ENCODE assay signal across 8 cellular contexts in the genomic region with DNA sequence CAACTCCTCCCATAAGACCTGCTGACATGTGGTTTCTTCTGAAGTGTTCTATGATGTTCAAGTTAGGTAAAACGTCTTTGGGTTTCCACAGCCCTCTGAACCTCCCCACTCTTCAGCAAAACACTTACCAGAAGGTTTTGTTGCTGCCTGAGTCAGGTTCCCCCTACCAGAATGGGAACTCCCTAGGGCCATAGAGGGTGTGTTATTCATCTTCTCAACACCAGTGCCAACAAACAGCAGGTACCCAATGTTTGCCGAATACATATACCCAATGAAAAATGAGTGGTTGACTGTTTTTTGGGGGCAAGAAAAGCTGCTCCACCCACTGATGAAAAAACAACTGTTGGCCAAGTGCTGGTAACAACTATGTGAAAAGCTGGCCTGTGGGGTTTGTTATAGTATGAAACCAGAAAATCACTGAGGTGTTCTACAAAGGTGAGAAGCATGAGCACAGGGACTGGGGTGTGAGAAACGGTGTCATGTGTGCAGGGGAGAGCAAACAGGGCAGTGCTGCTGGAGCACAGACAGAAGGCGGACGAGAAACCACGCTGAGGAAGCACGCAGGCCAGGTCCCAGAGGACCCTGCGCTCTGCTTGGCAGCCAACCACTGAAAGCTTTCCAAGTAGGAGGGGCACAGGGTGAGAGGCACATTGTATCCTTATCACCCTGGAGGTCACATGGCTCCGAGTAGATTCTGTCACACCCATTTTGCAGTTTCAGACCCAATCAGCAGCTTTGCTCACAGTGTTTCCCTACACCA. TPM values are rescaled to one million over a fixed set of nuclear protein-coding genes. Genes with fewer than 3 reads are reported as not detected.
DNase-seq lines count a peak whose midpoint lies in the region; ATAC-seq and TF ChIP-seq lines count a peak whose summit lies in the region.

No MANE protein-coding gene starts in this region.

- H3K9me2 ChIP-seq in MM.1S (replicated peaks; ENCODE audit: insufficient read depth, low read length), result no peaks in the 10 kb centered on the region

- CTCF ChIA-PET in activated naive CD4-positive, alpha-beta T cell treated with anti-CD3 and anti-CD28 coated beads for 36 hours (lab: Charles Lee), result interaction anchor here (0.6 to 0.9 kb wide), 3 partner anchors 29 to 45 kb away, joined by 3 to 4 read pairs (median 3); a partner anchor contains a TSS
- CTCF ChIA-PET in naive thymus-derived CD4-positive, alpha-beta T cell (lab: Charles Lee), result interaction anchor here (0.9 to 1.5 kb wide), 3 partner anchors 9 to 122 kb away, joined by 3 to 4 read pairs (median 4); a partner anchor contains a TSS

- WGBS in H9 (ENCODE audit: extremely low coverage, insufficient read length, low lambda C conversion rate), result no CpG with 5 or more reads among the region's 9 CpGs

- peaks cover 0 to 2% of the 10 kb centered on the region in 2 experiments; a peak in 1 of 5 replicates for H3K9me3 Mint-ChIP-seq in H9
- H3K9me3 Mint-ChIP-seq in activated naive CD4-positive, alpha-beta T cell treated with anti-CD3 and anti-CD28 coated beads for 36 hours, result peaks cover 2% of the 10 kb centered on the region
- H3K9me3 Mint-ChIP-seq in naive thymus-derived CD4-positive, alpha-beta T cell, result peaks cover 0 to 4% (median 0%) of the 10 kb centered on the region in 11 donors

- H3K79me1 ChIP-seq in H9 (ENCODE audit: insufficient read depth, low read depth, low read length, poor library complexity, severe bottlenecking), result no peaks in the 10 kb centered on the region

- H2AFZ ChIP-seq in H9 (ENCODE audit: low read length) (no peak overlapping the region), MM.1S (ENCODE audit: low read length) (no peak overlapping the region)

- peak; percentile 29 for DNase-seq in H9
- peak; percentile 56 for DNase-seq in NCI-H2029 treated with DMSO at 0.1 percent for 48 hours (lab: John Stamatoyannopoulos, UW)
- peak; percentile 76 for DNase-seq in activated naive CD4-positive, alpha-beta T cell treated with anti-CD3 and anti-CD28 coated beads for 36 hours
- DNase-seq in naive thymus-derived CD4-positive, alpha-beta T cell, result peak in 8 of 9 donors; percentile 10 to 91 (median 78)
- no peak for DNase-seq in A172 (ENCODE audit: low spot score)
- DNase-seq in MM.1S, result no peak
- no peak for DNase-seq in EL

- H3K4me2 ChIP-seq in H9 (ENCODE audit: insufficient read depth, insufficient read length, low read length), result no peak overlapping the region
- H3K4me2 ChIP-seq in MM.1S (ENCODE audit: low read depth, low read length), result no peak overlapping the region

- intact Hi-C loops in activated naive CD4-positive, alpha-beta T cell treated with anti-CD3 and anti-CD28 coated beads for 36 hours (cut with micrococcal nuclease), result loop anchor here (1.0 to 2.0 kb wide), 5 partner anchors 13 to 693 kb away; a partner anchor contains a TSS
- intact Hi-C loops in naive thymus-derived CD4-positive, alpha-beta T cell (cut with micrococcal nuclease), result loop anchor here (1.0 kb wide), 3 partner anchors 9 to 122 kb away; a partner anchor contains a TSS

- no peak overlapping the region for H2BK5ac ChIP-seq in H9 (ENCODE audit: insufficient read length, low read length)

- peaks cover 0 to 5% of the 10 kb centered on the region in 2 experiments; a peak in 1 of 4 replicates for H3K4me1 Mint-ChIP-seq in H9
- H3K4me1 Mint-ChIP-seq in activated naive CD4-positive, alpha-beta T cell treated with anti-CD3 and anti-CD28 coated beads for 36 hours (ENCODE audit: low read depth), result peaks cover 57% of the 10 kb centered on the region
- H3K4me1 Mint-ChIP-seq in naive thymus-derived CD4-positive, alpha-beta T cell, result peaks cover 35 to 77% (median 74%) of the 10 kb centered on the region in 7 donors

- H4K91ac ChIP-seq in H9 (ENCODE audit: insufficient read length, low read depth, low read length), result no peak overlapping the region

- no peak overlapping the region for H2BK120ac ChIP-seq in H9 (ENCODE audit: low read depth, low read length, poor library complexity, severe bottlenecking)

- H3K9ac ChIP-seq in H9 (ENCODE audit: extremely low read depth, insufficient read length, low read length) (no peak overlapping the region), MM.1S (ENCODE audit: low read length) (no peak overlapping the region)

- H3K9me3 ChIP-seq in H9 (ENCODE audit: control insufficient read depth, low read depth, low read length) (no peaks in the 10 kb centered on the region), MM.1S (replicated peaks; ENCODE audit: insufficient read depth, low read length) (no peaks in the 10 kb centered on the region)
- H3K9me3 ChIP-seq in naive thymus-derived CD4-positive, alpha-beta T cell (ENCODE audit: control insufficient read depth in 2 of 3, low read length in 3 of 3), result no peaks in the 10 kb centered on the region

- H4K8ac ChIP-seq in H9 (replicated peaks; ENCODE audit: insufficient read length, low read depth, low read length), result no peak overlapping the region

- H4K20me1 ChIP-seq in H9 (ENCODE audit: control insufficient read depth, insufficient read depth, insufficient read length) (no peaks in the 10 kb centered on the region), MM.1S (ENCODE audit: insufficient read depth, low read length) (no peaks in the 10 kb centered on the region)

- H3K18ac ChIP-seq in H9 (ENCODE audit: insufficient read length, low read depth, low read length), result no peak overlapping the region

- H2BK12ac ChIP-seq in H9 (ENCODE audit: insufficient read length, low read depth, low read length), result no peak overlapping the region

- no peak overlapping the region for H3T11ph ChIP-seq in H9 (ENCODE audit: low read length)

- no peak overlapping the region for H3K56ac ChIP-seq in H9 (ENCODE audit: insufficient read length, low read depth, low read length)

- no peak overlapping the region for H4K5ac ChIP-seq in H9 (ENCODE audit: insufficient read length, low read depth, low read length)

- H3K27ac ChIP-seq in H9 (ENCODE audit: insufficient read length, low read depth, low read length) (no peak overlapping the region), MM.1S (ENCODE audit: low read length) (no peak overlapping the region)
- peak overlapping the region; percentile 70 for H3K27ac ChIP-seq in naive thymus-derived CD4-positive, alpha-beta T cell (ENCODE audit: low read depth, low read length)

- H2BK15ac ChIP-seq in H9 (ENCODE audit: low read depth, low read length), result no peak overlapping the region

- H3K36me3 ChIP-seq in naive thymus-derived CD4-positive, alpha-beta T cell (ENCODE audit: control insufficient read depth in 2 of 3, insufficient read depth in 3 of 3, low read length in 3 of 3), result peaks cover 0 to 4% (median 0%) of the 10 kb centered on the region in 3 experiments
- peaks cover 3% of the 10 kb centered on the region; the same call in 1 of the 2 replicates for H3K36me3 ChIP-seq in MM.1S (replicated peaks; ENCODE audit: insufficient read depth, low read length)

- no peaks in the 10 kb centered on the region for H3F3A ChIP-seq in MM.1S (ENCODE audit: insufficient read depth, low read length)

- H3K4me3 ChIP-seq in naive thymus-derived CD4-positive, alpha-beta T cell (ENCODE audit: low read length), result peak overlapping the region; percentile 31
- no peak overlapping the region for H3K4me3 ChIP-seq in MM.1S (ENCODE audit: low read length)

- peak overlapping the region in 1 of 3 experiments; percentile 19; a peak in 2 of 7 replicates for H3K27ac Mint-ChIP-seq in H9
- H3K27ac Mint-ChIP-seq in activated naive CD4-positive, alpha-beta T cell treated with anti-CD3 and anti-CD28 coated beads for 36 hours, result peak overlapping the region; percentile 88
- peak overlapping the region; percentile 86 to 99 (median 96) for H3K27ac Mint-ChIP-seq in naive thymus-derived CD4-positive, alpha-beta T cell

- no peaks in the 10 kb centered on the region for H3K27me3 Mint-ChIP-seq in H9 (ENCODE audit: low read depth)
- H3K27me3 Mint-ChIP-seq in activated naive CD4-positive, alpha-beta T cell treated with anti-CD3 and anti-CD28 coated beads for 36 hours (ENCODE audit: low read depth), result no peaks in the 10 kb centered on the region
- no peaks in the 10 kb centered on the region for H3K27me3 Mint-ChIP-seq in naive thymus-derived CD4-positive, alpha-beta T cell

- H3K4ac ChIP-seq in H9 (ENCODE audit: low read depth, low read length), result no peak overlapping the region

- no peaks in the 10 kb centered on the region for H3K4me1 ChIP-seq in H9 (ENCODE audit: insufficient read depth, low read length)
- peaks cover 31 to 40% of the 10 kb centered on the region in 2 donors for H3K4me1 ChIP-seq in naive thymus-derived CD4-positive, alpha-beta T cell (ENCODE audit: control insufficient read depth in 2 of 2, insufficient read depth in 2 of 2, low read length in 2 of 2)
- H3K4me1 ChIP-seq in MM.1S (ENCODE audit: low read length), result no peaks in the 10 kb centered on the region; the same call in 1 of the 2 replicates

- no peak overlapping the region for H3K23ac ChIP-seq in H9 (ENCODE audit: insufficient read length, low read depth, low read length)

- no peak overlapping the region for H2BK20ac ChIP-seq in H9 (ENCODE audit: low read depth, low read length, poor library complexity, severe bottlenecking)

- H3K4me3 Mint-ChIP-seq in H9, result no peak overlapping the region
- H3K4me3 Mint-ChIP-seq in activated naive CD4-positive, alpha-beta T cell treated with anti-CD3 and anti-CD28 coated beads for 36 hours, result peak overlapping the region; percentile 47
- peak overlapping the region; percentile 53 to 89 (median 80) for H3K4me3 Mint-ChIP-seq in naive thymus-derived CD4-positive, alpha-beta T cell

- H3K79me2 ChIP-seq in H9 (ENCODE audit: insufficient read depth, low read length) (no peaks in the 10 kb centered on the region), MM.1S (ENCODE audit: low read length) (peaks cover 71% of the 10 kb centered on the region)

- no peak overlapping the region for H2AK5ac ChIP-seq in H9 (ENCODE audit: insufficient read length, low read length)

- no peak overlapping the region for H3K14ac ChIP-seq in H9 (ENCODE audit: insufficient read depth, low read length)

- POLR2A ChIA-PET in naive thymus-derived CD4-positive, alpha-beta T cell (lab: Charles Lee), result interaction anchor here (0.9 to 3.6 kb wide), 3 partner anchors 23 to 42 kb away, joined by 3 to 19 read pairs (median 3); a partner anchor contains a TSS

- peaks cover 4 to 9% (median 4%) of the 10 kb centered on the region in 3 experiments; a peak in 4 of 7 replicates for H3K36me3 Mint-ChIP-seq in H9 (ENCODE audit: insufficient read depth in 1 of 3, low read depth in 3 of 3)
- peaks cover 15% of the 10 kb centered on the region for H3K36me3 Mint-ChIP-seq in activated naive CD4-positive, alpha-beta T cell treated with anti-CD3 and anti-CD28 coated beads for 36 hours (ENCODE audit: low read depth)
- peaks cover 1 to 35% (median 25%) of the 10 kb centered on the region in 5 donors for H3K36me3 Mint-ChIP-seq in naive thymus-derived CD4-positive, alpha-beta T cell

- H3K27me3 ChIP-seq in H9 (ENCODE audit: insufficient read depth, low read length) (no peaks in the 10 kb centered on the region), MM.1S (replicated peaks; ENCODE audit: insufficient read depth, low read length) (no peaks in the 10 kb centered on the region)
- H3K27me3 ChIP-seq in naive thymus-derived CD4-positive, alpha-beta T cell (ENCODE audit: control insufficient read depth in 2 of 2, insufficient read depth in 2 of 2, low read length in 2 of 2), result no peaks in the 10 kb centered on the region

- no peak for TF ChIP-seq CTCF in H9 (conservative IDR thresholded peaks at IDR 0.05)
- no peak for TF ChIP-seq CTCF in MM.1S (IDR thresholded peaks at IDR 0.05; ENCODE audit: low read length)

- peak; percentile 94 for ATAC-seq in GM18498 (IDR thresholded peaks at IDR 0.05; ENCODE audit: unreplicated experiment)
- ATAC-seq in naive thymus-derived CD4-positive, alpha-beta T cell, result peak; percentile 92

- H3K23me2 ChIP-seq in H9 (ENCODE audit: insufficient read length, low read depth, low read length, poor library complexity, severe bottlenecking), result no peaks in the 10 kb centered on the region

RNA-seq across cellular contexts. Expression of a gene that starts 28.8 kb away (rescaled TPM):
- total RNA-seq in H9 (2021), result 5.1 and 5.7 TPM in 2 replicates
- total RNA-seq in activated naive CD4-positive, alpha-beta T cell treated with anti-CD3 and anti-CD28 coated beads for 36 hours, result 10 to 100 TPM; 27.6 to 32.0 TPM
- 10 to 100 TPM; 28.9 to 66.8 (median 54.4) TPM for total RNA-seq in naive thymus-derived CD4-positive, alpha-beta T cell
- polyA plus RNA-seq in naive thymus-derived CD4-positive, alpha-beta T cell, result 10 to 100 TPM in 1 of 2 donors, 1 to 10 TPM in 1; 8.8 to 10.2 TPM
- not detected in 2 replicates for total RNA-seq in A172 (2014; rRNA removed; shearing (Covaris generic))

Comparison
In these comparisons a context has a peak if more than half of its experiments do, and no peak if none do; other contexts are left out.
1. DNase-seq: peak in H9 (single experiment), NCI-H2029 treated with DMSO at 0.1 percent for 48 hours (single experiment), activated naive CD4-positive, alpha-beta T cell treated with anti-CD3 and anti-CD28 coated beads for 36 hours (single experiment) and naive thymus-derived CD4-positive, alpha-beta T cell (8 of 9); none in A172 (single experiment), MM.1S (single experiment) and EL (single experiment).
2. H3K4me3 Mint-ChIP-seq: peak in activated naive CD4-positive, alpha-beta T cell treated with anti-CD3 and anti-CD28 coated beads for 36 hours (single experiment) and naive thymus-derived CD4-positive, alpha-beta T cell (10 of 10); none in H9 (0 of 2).